33 cellular contexts compared by ENCODE assay signal in the genomic region with DNA sequence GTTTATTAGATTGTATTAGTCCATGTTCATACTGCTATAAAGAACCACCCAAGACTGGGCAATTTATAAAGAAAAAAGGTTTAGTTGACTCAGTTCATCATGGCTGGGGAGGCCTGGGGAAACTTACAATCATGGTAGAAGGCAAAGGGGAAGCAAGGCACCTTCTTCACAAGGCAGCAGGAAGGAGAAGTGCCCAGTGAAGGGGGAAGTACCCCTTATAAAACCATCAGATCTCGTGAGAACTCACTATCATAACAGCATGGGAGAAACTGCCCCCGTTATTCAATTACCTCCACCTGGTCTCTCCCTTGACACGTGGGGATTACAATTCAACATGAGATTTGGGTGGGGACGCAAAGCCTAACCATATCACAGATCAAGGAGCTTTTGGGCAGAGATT. TPM values are rescaled to one million over a fixed set of nuclear protein-coding genes. Genes with fewer than 3 reads are reported as not detected.
"Had no signal": no experiment of that assay in that cellular context is flagged by ENCODE, and none has a peak within 500 bp of the region (broad histone marks: within the 10 kb centered on the region; RNA-seq: fewer than 3 reads in every experiment).

No MANE protein-coding gene starts in this region.

- H3K4me1 Mint-ChIP-seq: activated CD4-positive, alpha-beta T cell treated with anti-CD3 and anti-CD28 coated beads for 36 hours; activated CD4-positive, alpha-beta T cell treated with anti-CD3 and anti-CD28 coated beads, Interleukin-2, amount 10 ng/mL, durations not matched to agents 24 days and 14 days; activated CD8-positive, alpha-beta memory T cell treated with anti-CD3 and anti-CD28 coated beads, Interleukin-2, amount 10 ng/mL, durations not matched to agents 7 days and 5 days; activated naive CD4-positive, alpha-beta T cell treated with anti-CD3 and anti-CD28 coated beads, Interleukin-2, amount 50 U/mL, for 24 hours; activated naive CD8-positive, alpha-beta T cell treated with anti-CD3 and anti-CD28 coated beads for 36 hours; activated naive CD8-positive, alpha-beta T cell treated with anti-CD3 and anti-CD28 coated beads, Interleukin-2, amount 50 U/mL, for 24 hours had no signal

- H3K4me1 ChIP-seq: adrenal gland, body of pancreas, esophagus muscularis mucosa, foreskin keratinocyte, gastrocnemius medialis, heart left ventricle had no signal

- H3K27ac ChIP-seq: adrenal gland, body of pancreas, esophagus muscularis mucosa, foreskin keratinocyte, gastrocnemius medialis, heart left ventricle had no signal

- H3K9me3 ChIP-seq: body of pancreas had no signal

- DNase-seq: activated CD4-positive, alpha-beta memory T cell treated with anti-CD3 and anti-CD28 coated beads for 36 hours; activated CD4-positive, alpha-beta T cell treated with anti-CD3 and anti-CD28 coated beads for 36 hours; activated CD4-positive, alpha-beta T cell treated with anti-CD3 and anti-CD28 coated beads, Interleukin-2, amount 10 ng/mL, durations not matched to agents 24 days and 14 days; activated CD4-positive, CD25-positive, alpha-beta regulatory T cell; activated CD4-positive, CD25-positive, alpha-beta regulatory T cell treated with anti-CD3 and anti-CD28 coated beads, Interleukin-2, amount 50 U/mL, for 72 hours; activated CD8-positive, alpha-beta memory T cell treated with anti-CD3 and anti-CD28 coated beads, Interleukin-2, amount 10 ng/mL, durations not matched to agents 7 days and 5 days; activated CD8-positive, alpha-beta memory T cell treated with anti-CD3 and anti-CD28 coated beads, Interleukin-2, amount 50 U/mL, for 4 hours; activated CD8-positive, alpha-beta T cell treated with anti-CD3 and anti-CD28 coated beads, Interleukin-2, amount 10 ng/mL, durations not matched to agents 7 days and 5 days; activated effector memory CD4-positive, alpha-beta T cell treated with anti-CD3 and anti-CD28 coated beads, Interleukin-2, amount 50 U/mL, for 16 hours; activated naive CD4-positive, alpha-beta T cell treated with anti-CD3 and anti-CD28 coated beads for 36 hours; activated naive CD8-positive, alpha-beta T cell treated with anti-CD3 and anti-CD28 coated beads for 36 hours; activated naive CD8-positive, alpha-beta T cell treated with anti-CD3 and anti-CD28 coated beads, Interleukin-2, amount 50 U/mL, for 24 hours; activated T-cell treated with anti-CD3 and anti-CD28 coated beads, Interleukin-2, amount 50 U/mL, for 1 hour; activated T-cell treated with anti-CD3 and anti-CD28 coated beads, Interleukin-2, amount 50 U/mL, for 48 hours; adrenal gland; amygdala; aorta; body of pancreas; caudate nucleus; cortex of kidney; dermis blood vessel endothelial cell; effector CD4-positive, alpha-beta T cell; effector memory CD8-positive, alpha-beta T cell; erythroblast; foreskin keratinocyte; gastrocnemius medialis; glutamatergic neuron; heart left ventricle had no signal

- H3K27me3 Mint-ChIP-seq: activated CD4-positive, alpha-beta memory T cell treated with anti-CD3 and anti-CD28 coated beads for 36 hours; activated CD4-positive, alpha-beta T cell treated with anti-CD3 and anti-CD28 coated beads for 36 hours; activated CD4-positive, alpha-beta T cell treated with anti-CD3 and anti-CD28 coated beads, Interleukin-2, amount 10 ng/mL, durations not matched to agents 24 days and 14 days; activated CD8-positive, alpha-beta memory T cell treated with anti-CD3 and anti-CD28 coated beads, Interleukin-2, amount 10 ng/mL, durations not matched to agents 7 days and 5 days; activated naive CD4-positive, alpha-beta T cell treated with anti-CD3 and anti-CD28 coated beads, Interleukin-2, amount 50 U/mL, for 24 hours; activated naive CD8-positive, alpha-beta T cell treated with anti-CD3 and anti-CD28 coated beads for 36 hours; activated naive CD8-positive, alpha-beta T cell treated with anti-CD3 and anti-CD28 coated beads, Interleukin-2, amount 50 U/mL, for 24 hours; effector memory CD8-positive, alpha-beta T cell had no signal

- H3K4me3 Mint-ChIP-seq: activated CD4-positive, alpha-beta memory T cell treated with anti-CD3 and anti-CD28 coated beads for 36 hours; activated CD4-positive, alpha-beta T cell treated with anti-CD3 and anti-CD28 coated beads for 36 hours; activated CD4-positive, alpha-beta T cell treated with anti-CD3 and anti-CD28 coated beads, Interleukin-2, amount 10 ng/mL, durations not matched to agents 24 days and 14 days; activated CD8-positive, alpha-beta memory T cell treated with anti-CD3 and anti-CD28 coated beads, Interleukin-2, amount 10 ng/mL, durations not matched to agents 7 days and 5 days; activated CD8-positive, alpha-beta T cell treated with anti-CD3 and anti-CD28 coated beads, Interleukin-2, amount 10 ng/mL, durations not matched to agents 7 days and 5 days; activated naive CD4-positive, alpha-beta T cell treated with anti-CD3 and anti-CD28 coated beads for 36 hours; activated naive CD4-positive, alpha-beta T cell treated with anti-CD3 and anti-CD28 coated beads, Interleukin-2, amount 50 U/mL, for 24 hours; activated naive CD8-positive, alpha-beta T cell treated with anti-CD3 and anti-CD28 coated beads for 36 hours; activated naive CD8-positive, alpha-beta T cell treated with anti-CD3 and anti-CD28 coated beads, Interleukin-2, amount 50 U/mL, for 24 hours; activated T-helper 1 cell treated with anti-CD3 and anti-CD28 coated beads, Interleukin-12 subunit alpha, Interleukin-12 subunit beta, Interleukin-2, Interleukin-4 antibody, amounts not matched to agents 30 ng/mL and 10 ng/mL and 1 ng/mL, durations not matched to agents 14 hours and 24 hours and 36 hours; effector memory CD8-positive, alpha-beta T cell had no signal

- H3K27me3 ChIP-seq: adrenal gland, body of pancreas, esophagus muscularis mucosa, foreskin keratinocyte, gastrocnemius medialis, heart left ventricle had no signal

- H3K4me3 ChIP-seq: adrenal gland, body of pancreas, esophagus muscularis mucosa, gastrocnemius medialis, heart left ventricle had no signal

- H3K27ac Mint-ChIP-seq: activated CD4-positive, alpha-beta memory T cell treated with anti-CD3 and anti-CD28 coated beads for 36 hours; activated CD4-positive, alpha-beta T cell treated with anti-CD3 and anti-CD28 coated beads for 36 hours; activated CD4-positive, alpha-beta T cell treated with anti-CD3 and anti-CD28 coated beads, Interleukin-2, amount 10 ng/mL, durations not matched to agents 24 days and 14 days; activated CD8-positive, alpha-beta memory T cell treated with anti-CD3 and anti-CD28 coated beads, Interleukin-2, amount 10 ng/mL, durations not matched to agents 7 days and 5 days; activated CD8-positive, alpha-beta T cell treated with anti-CD3 and anti-CD28 coated beads, Interleukin-2, amount 10 ng/mL, durations not matched to agents 7 days and 5 days; activated naive CD4-positive, alpha-beta T cell treated with anti-CD3 and anti-CD28 coated beads for 36 hours; activated naive CD4-positive, alpha-beta T cell treated with anti-CD3 and anti-CD28 coated beads, Interleukin-2, amount 50 U/mL, for 24 hours; activated naive CD8-positive, alpha-beta T cell treated with anti-CD3 and anti-CD28 coated beads for 36 hours; activated naive CD8-positive, alpha-beta T cell treated with anti-CD3 and anti-CD28 coated beads, Interleukin-2, amount 50 U/mL, for 24 hours; activated T-helper 1 cell treated with anti-CD3 and anti-CD28 coated beads, Interleukin-12 subunit alpha, Interleukin-12 subunit beta, Interleukin-2, Interleukin-4 antibody, amounts not matched to agents 30 ng/mL and 10 ng/mL and 1 ng/mL, durations not matched to agents 14 hours and 24 hours and 36 hours; activated T-helper 2 cell treated with anti-CD3 and anti-CD28 coated beads, Interferon-gamma antibody, Interleukin-2, Interleukin-4, amounts not matched to agents 10 μg/mL and 5 μg/mL and 100 μg/mL, durations not matched to agents 14 hours and 24 hours and 36 hours; effector memory CD8-positive, alpha-beta T cell had no signal

- H3K36me3 ChIP-seq: adrenal gland, gastrocnemius medialis had no signal

- ATAC-seq: activated CD4-positive, alpha-beta T cell treated with anti-CD3 and anti-CD28 coated beads for 36 hours; activated CD8-positive, alpha-beta memory T cell treated with anti-CD3 and anti-CD28 coated beads, Interleukin-2, amount 10 ng/mL, durations not matched to agents 7 days and 5 days; activated CD8-positive, alpha-beta T cell treated with anti-CD3 and anti-CD28 coated beads, Interleukin-2, amount 10 ng/mL, durations not matched to agents 7 days and 5 days; activated naive CD8-positive, alpha-beta T cell treated with anti-CD3 and anti-CD28 coated beads, Interleukin-2, amount 50 U/mL, for 24 hours; body of pancreas; effector memory CD8-positive, alpha-beta T cell; foreskin keratinocyte; gastrocnemius medialis; heart left ventricle had no signal

RNA-seq across cellular contexts. Expression of gene HSD17B13, which starts 8.1 kb away (rescaled TPM):
- total RNA-seq: activated CD4-positive, alpha-beta T cell treated with anti-CD3 and anti-CD28 coated beads for 36 hours; activated naive CD8-positive, alpha-beta T cell treated with anti-CD3 and anti-CD28 coated beads for 36 hours; activated T-helper 1 cell treated with anti-CD3 and anti-CD28 coated beads, Interleukin-12 subunit alpha, Interleukin-12 subunit beta, Interleukin-2, Interleukin-4 antibody, amounts not matched to agents 30 ng/mL and 10 ng/mL and 1 ng/mL, durations not matched to agents 14 hours and 24 hours and 36 hours; chondrocyte; dermis blood vessel endothelial cell had no signal
- polyA plus RNA-seq: foreskin keratinocyte had no signal
